ENCODE assay signal across 26 cellular contexts in the genomic region with DNA sequence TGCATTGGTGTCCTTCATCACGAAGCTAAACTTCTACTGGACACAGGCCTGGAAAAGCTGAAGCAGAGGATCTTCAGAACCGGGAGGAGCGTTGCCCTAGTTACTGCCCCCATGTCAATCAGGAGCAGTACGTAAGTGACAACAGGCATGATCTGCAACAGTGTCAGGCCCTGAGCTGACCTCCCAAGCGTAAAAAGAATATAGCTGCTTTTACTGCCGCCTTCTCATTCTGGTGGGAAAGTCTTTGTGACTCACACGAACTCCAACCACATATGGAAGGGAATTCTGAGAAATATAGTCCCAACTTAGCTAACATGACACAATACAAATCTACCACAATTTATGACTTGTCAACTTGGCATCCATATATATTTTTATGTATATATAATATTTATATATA.
DNase-seq lines count a peak whose midpoint lies in the region; ATAC-seq and TF ChIP-seq lines count a peak whose summit lies in the region.
"Had no signal": no experiment of that assay in that cellular context is flagged by ENCODE, and none has a peak within 500 bp of the region (broad histone marks: within the 10 kb centered on the region; RNA-seq: fewer than 3 reads in every experiment).

No MANE protein-coding gene starts in this region.

- CTCF ChIA-PET in PC-3 (lab: Charles Lee): no interaction called here

- H2AFZ ChIP-seq in PC-3 (ENCODE audit: low read length) (peak overlapping the region; percentile 36; the same call in 1 of the 2 replicates), fibroblast of lung (ENCODE audit: low read length) (no peak overlapping the region)
- H2AFZ ChIP-seq: GM23338 had no signal

- H3K79me2 ChIP-seq in PC-3 (ENCODE audit: low read length) (no peaks in the 10 kb centered on the region), fibroblast of lung (ENCODE audit: control insufficient read depth, insufficient read depth, low read length) (no peaks in the 10 kb centered on the region)

- POLR2A ChIA-PET in PC-3 (lab: Charles Lee; ENCODE audit: unreplicated experiment): no interaction called here

- peak overlapping the region; percentile 52 for H3K27ac ChIP-seq in PC-3 (ENCODE audit: low read length)
- no peak overlapping the region for H3K27ac ChIP-seq in fibroblast of lung (ENCODE audit: insufficient read depth, low read length)
- no peak overlapping the region for H3K27ac ChIP-seq in coronary artery
- H3K27ac ChIP-seq: BLaER1 treated with 17β-estradiol and CSF1 and Interleukin-3, amounts not matched to agents 10 nM and 100 nM; left lung; skin epidermis had no signal

- no peak overlapping the region for H3K4me3 Mint-ChIP-seq in chondrocyte (ENCODE audit: unreplicated experiment)
- H3K4me3 Mint-ChIP-seq: activated CD4-positive, alpha-beta T cell treated with anti-CD3 and anti-CD28 coated beads for 36 hours; dendritic cell treated with granulocyte-macrophage colony-stimulating factor and Interleukin-4, amounts not matched to agents 40 ng/mL and 50 ng/mL, for 4 days; GM23338; naive B cell; T-helper 17 cell had no signal

- H3K27me3 Mint-ChIP-seq in chondrocyte (ENCODE audit: low read depth): no peaks in the 10 kb centered on the region
- H3K27me3 Mint-ChIP-seq: activated CD4-positive, alpha-beta T cell treated with anti-CD3 and anti-CD28 coated beads for 36 hours; dendritic cell treated with granulocyte-macrophage colony-stimulating factor and Interleukin-4, amounts not matched to agents 40 ng/mL and 50 ng/mL, for 4 days; naive B cell; T-helper 17 cell had no signal

- H3K9ac ChIP-seq in PC-3 (ENCODE audit: low read length) (no peak overlapping the region), fibroblast of lung (ENCODE audit: insufficient read depth, low read length) (no peak overlapping the region)
- H3K9ac ChIP-seq: BLaER1 treated with 17β-estradiol and CSF1 and Interleukin-3, amounts not matched to agents 10 nM and 100 nM had no signal

- intact Hi-C loops in PC-3 (cut with micrococcal nuclease): no loop called here

- H3K4me3 ChIP-seq in PC-3 (ENCODE audit: low read length) (no peak overlapping the region), fibroblast of lung (replicated peaks in 1 of 4; ENCODE audit: control extremely low read depth in 1 of 4, insufficient read depth in 1 of 4, low read depth in 3 of 4, low read length in 4 of 4) (no peak overlapping the region), coronary artery (no peak overlapping the region)
- H3K4me3 ChIP-seq: BLaER1 treated with 17β-estradiol and CSF1 and Interleukin-3, amounts not matched to agents 10 nM and 100 nM; GM23338; left lung; MG63; skin epidermis had no signal

- H3K27ac Mint-ChIP-seq in chondrocyte (ENCODE audit: unreplicated experiment): no peak overlapping the region
- H3K27ac Mint-ChIP-seq: activated CD4-positive, alpha-beta T cell treated with anti-CD3 and anti-CD28 coated beads for 36 hours; dendritic cell treated with granulocyte-macrophage colony-stimulating factor and Interleukin-4, amounts not matched to agents 40 ng/mL and 50 ng/mL, for 4 days; GM23338; naive B cell; T-helper 17 cell had no signal

- H3F3A ChIP-seq in PC-3 (ENCODE audit: low read length, unreplicated experiment): no peaks in the 10 kb centered on the region

- DNase-seq in ELR (ENCODE audit: low read depth) (peak; percentile 54), PC-3 (peak; percentile 75), fibroblast of lung (ENCODE audit: low read depth in 2 of 2) (peak; percentile 41 to 80), renal cortical epithelial cell (ENCODE audit: low read depth) (peak; percentile 41), chondrocyte (ENCODE audit: low spot score) (no peak), coronary artery (ENCODE audit: low spot score) (no peak)
- DNase-seq: activated CD4-positive, alpha-beta T cell treated with anti-CD3 and anti-CD28 coated beads for 36 hours; activated CD8-positive, alpha-beta memory T cell treated with anti-CD3 and anti-CD28 coated beads for 24 hours; activated gamma-delta T cell; activated T-cell treated with anti-CD3 and anti-CD28 coated beads, Interleukin-2, amount 50 U/mL, for 1 hour; DMS79 treated with DMSO at 0.1 percent for 48 hours; left lung; MG63; naive B cell; NCI-H146; NCI-H510A treated with DMSO at 0.1 percent for 48 hours; nucleus accumbens; RPMI8226; stimulated activated CD4-positive, alpha-beta T cell treated with anti-CD3 and anti-CD28 coated beads, Interleukin-2, amount 100 ng/mL, for 24 hours; substantia nigra; T-helper 17 cell had no signal

- H3K36me3 ChIP-seq in PC-3 (ENCODE audit: low read depth, low read length) (no peaks in the 10 kb centered on the region), fibroblast of lung (ENCODE audit: control insufficient read depth, insufficient read depth, low read length) (no peaks in the 10 kb centered on the region)
- H3K36me3 ChIP-seq: BLaER1 treated with 17β-estradiol and CSF1 and Interleukin-3, amounts not matched to agents 10 nM and 100 nM; left lung; MG63 had no signal

- no TSS peak for BruUV-seq in PC-3 (replicated peaks; lab: Mats Ljungman, UMichigan)

- no peaks in the 10 kb centered on the region for H3K9me3 Mint-ChIP-seq in chondrocyte (ENCODE audit: low read depth)
- H3K9me3 Mint-ChIP-seq: dendritic cell treated with granulocyte-macrophage colony-stimulating factor and Interleukin-4, amounts not matched to agents 40 ng/mL and 50 ng/mL, for 4 days; GM23338 had no signal

- H3K4me1 ChIP-seq in PC-3 (ENCODE audit: insufficient read depth, low read length): peaks cover 34% of the 10 kb centered on the region
- H3K4me1 ChIP-seq in fibroblast of lung (ENCODE audit: control insufficient read depth, extremely low read depth, insufficient read depth, low read length): peaks cover 7% of the 10 kb centered on the region
- H3K4me1 ChIP-seq: BLaER1 treated with 17β-estradiol and CSF1 and Interleukin-3, amounts not matched to agents 10 nM and 100 nM; left lung had no signal

- H3K9me3 ChIP-seq in PC-3 (ENCODE audit: low read length): no peaks in the 10 kb centered on the region
- H3K9me3 ChIP-seq in fibroblast of lung (ENCODE audit: control insufficient read depth, insufficient read depth, low read depth, low read length): no peaks in the 10 kb centered on the region
- H3K9me3 ChIP-seq: BLaER1 treated with 17β-estradiol and CSF1 and Interleukin-3, amounts not matched to agents 10 nM and 100 nM; left lung had no signal

- H4K20me1 ChIP-seq in PC-3 (ENCODE audit: low read length) (no peaks in the 10 kb centered on the region), fibroblast of lung (ENCODE audit: control insufficient read depth, extremely low read depth, insufficient read depth, low read length) (no peaks in the 10 kb centered on the region)
- H4K20me1 ChIP-seq: BLaER1 treated with 17β-estradiol and CSF1 and Interleukin-3, amounts not matched to agents 10 nM and 100 nM had no signal

- H3K27me3 ChIP-seq in PC-3 (ENCODE audit: low read length) (no peaks in the 10 kb centered on the region), fibroblast of lung (ENCODE audit: control insufficient read depth, insufficient read depth, low read length) (no peaks in the 10 kb centered on the region)
- H3K27me3 ChIP-seq: BLaER1 treated with 17β-estradiol and CSF1 and Interleukin-3, amounts not matched to agents 10 nM and 100 nM; left lung; MG63 had no signal

- H3K36me3 Mint-ChIP-seq in chondrocyte (ENCODE audit: low read depth): no peaks in the 10 kb centered on the region

- peaks cover 13% of the 10 kb centered on the region for H3K4me1 Mint-ChIP-seq in chondrocyte (ENCODE audit: low read depth)
- H3K4me1 Mint-ChIP-seq: activated CD4-positive, alpha-beta T cell treated with anti-CD3 and anti-CD28 coated beads for 36 hours; naive B cell; T-helper 17 cell had no signal

- 0 out of 2 replicates have a peak overlapping the region, but pooled peaks have one; percentile 30 for H3K4me2 ChIP-seq in PC-3 (ENCODE audit: low read length)
- H3K4me2 ChIP-seq in fibroblast of lung (ENCODE audit: extremely low read depth, insufficient read depth, low read length): no peak overlapping the region
- H3K4me2 ChIP-seq: BLaER1 treated with 17β-estradiol and CSF1 and Interleukin-3, amounts not matched to agents 10 nM and 100 nM; GM23338 had no signal

- ATAC-seq in PC-3: peak; percentile 55
- ATAC-seq in GM19395 (IDR thresholded peaks at IDR 0.05; ENCODE audit: unreplicated experiment): no peak
- ATAC-seq: activated CD4-positive, alpha-beta T cell treated with anti-CD3 and anti-CD28 coated beads for 36 hours; GM23338; left lung; T-helper 17 cell had no signal

- no peaks in the 10 kb centered on the region for H3K9me2 ChIP-seq in PC-3 (replicated peaks; ENCODE audit: low read length)

- no peak for TF ChIP-seq CTCF in PC-3 (conservative IDR thresholded peaks at IDR 0.05; ENCODE audit: low read depth, low read length)
- TF ChIP-seq CTCF in fibroblast of lung (conservative IDR thresholded peaks at IDR 0.05 in 1 of 2, IDR thresholded peaks at IDR 0.05 in 1 of 2; ENCODE audit: low read depth in 1 of 2, low read length in 2 of 2): no peak
- TF ChIP-seq CTCF in chondrocyte (IDR thresholded peaks at IDR 0.05): no peak
- no peak for TF ChIP-seq CTCF in coronary artery (IDR thresholded peaks at IDR 0.05)

Comparison
In these comparisons a context has a peak if more than half of its experiments do, and no peak if none do; other contexts are left out.
1. DNase-seq: peak in ELR (single experiment), PC-3 (single experiment), fibroblast of lung (2 of 2) and renal cortical epithelial cell (single experiment); none in chondrocyte (single experiment) and coronary artery (single experiment).